In genomic region chr5:110639307-110639902, GRCh38 we compare ENCODE assay signal across 18 cellular contexts.
DNase-seq lines count a peak whose midpoint lies in the region; ATAC-seq and TF ChIP-seq lines count a peak whose summit lies in the region.
"Had no signal": no experiment of that assay in that cellular context is flagged by ENCODE, and none has a peak within 500 bp of the region (broad histone marks: within the 10 kb centered on the region; RNA-seq: fewer than 3 reads in every experiment).

No MANE protein-coding gene starts in this region.

- no peaks in the 10 kb centered on the region; the same call in 2 of the 3 replicates for H3K4me1 Mint-ChIP-seq in GM23338
- H3K4me1 Mint-ChIP-seq in neural progenitor cell, result no peaks in the 10 kb centered on the region

- ATAC-seq in DND-41 (ENCODE audit: insufficient read depth, low read depth), result peak; percentile 45
- ATAC-seq in GM23338, result no peak
- ATAC-seq: CD8-positive, alpha-beta T cell; GM12878 had no signal

- H3K9ac ChIP-seq in DND-41 (ENCODE audit: low read depth, low read length) (no peak overlapping the region), adipocyte (ENCODE audit: low read length) (no peak overlapping the region), neural progenitor cell (no peak overlapping the region)

- CTCF ChIA-PET in GM10248 (lab: Yijun Ruan, JAX), result interaction anchor here (0.9 to 1.5 kb wide), 5 partner anchors 9 to 36 kb away, joined by 3 to 4 read pairs (median 3); no protein-coding TSS in a partner anchor

- H4K20me1 ChIP-seq in DND-41 (ENCODE audit: insufficient read depth, low read length), result no peaks in the 10 kb centered on the region
- no peaks in the 10 kb centered on the region for H4K20me1 ChIP-seq in GM23338 (replicated peaks; ENCODE audit: insufficient read depth)
- no peaks in the 10 kb centered on the region for H4K20me1 ChIP-seq in neural progenitor cell (ENCODE audit: low read depth)

- no peaks in the 10 kb centered on the region for H3K36me3 ChIP-seq in DND-41 (ENCODE audit: insufficient read depth, low read length)
- no peaks in the 10 kb centered on the region for H3K36me3 ChIP-seq in GM23338 (ENCODE audit: insufficient read depth)
- H3K36me3 ChIP-seq in adipocyte (ENCODE audit: control insufficient read depth, insufficient read depth, low read length, severe bottlenecking), result no peaks in the 10 kb centered on the region
- no peaks in the 10 kb centered on the region for H3K36me3 ChIP-seq in neural progenitor cell

- H3K9me2 ChIP-seq in GM23338 (ENCODE audit: insufficient read depth), result no peaks in the 10 kb centered on the region

- H3K36me3 Mint-ChIP-seq in GM23338 (ENCODE audit: low read depth), result no peaks in the 10 kb centered on the region
- H3K36me3 Mint-ChIP-seq in neural progenitor cell, result no peaks in the 10 kb centered on the region
- H3K36me3 Mint-ChIP-seq: CD8-positive, alpha-beta T cell had no signal

- no peaks in the 10 kb centered on the region for H3K9me3 Mint-ChIP-seq in GM23338
- no peaks in the 10 kb centered on the region for H3K9me3 Mint-ChIP-seq in neural progenitor cell
- H3K9me3 Mint-ChIP-seq: CD8-positive, alpha-beta T cell; HFFc6 had no signal

- H3K27me3 ChIP-seq in DND-41 (ENCODE audit: insufficient read depth, low read length, poor library complexity) (no peaks in the 10 kb centered on the region), GM23338 (ENCODE audit: insufficient read depth) (no peaks in the 10 kb centered on the region), adipocyte (replicated peaks; ENCODE audit: control insufficient read depth, insufficient read depth, low read length) (no peaks in the 10 kb centered on the region), neural progenitor cell (no peaks in the 10 kb centered on the region)

- TF ChIP-seq CTCF in DND-41 (IDR thresholded peaks at IDR 0.05; ENCODE audit: borderline replicate concordance, extremely low read depth, low read length, poor library complexity, severe bottlenecking) (no peak), GM23338 (conservative IDR thresholded peaks at IDR 0.05; ENCODE audit: low read depth in 2 of 2) (no peak), neural progenitor cell (IDR thresholded peaks at IDR 0.05) (no peak), GM10248 (IDR thresholded peaks at IDR 0.05; ENCODE audit: control extremely low read depth, extremely low read depth, low read depth, missing control alignments) (no peak)

- no peak overlapping the region for H3K4me3 Mint-ChIP-seq in GM23338
- H3K4me3 Mint-ChIP-seq in neural progenitor cell, result no peak overlapping the region
- H3K4me3 Mint-ChIP-seq: CD8-positive, alpha-beta T cell; HFFc6 had no signal

- H3K27ac ChIP-seq in DND-41 (ENCODE audit: low read length) (no peak overlapping the region), GM23338 (ENCODE audit: low read depth) (no peak overlapping the region), neural progenitor cell (no peak overlapping the region)

- H3K27ac Mint-ChIP-seq in GM23338 (no peak overlapping the region), neural progenitor cell (no peak overlapping the region)
- H3K27ac Mint-ChIP-seq: CD8-positive, alpha-beta T cell; HFFc6 had no signal

- POLR2A ChIA-PET in GM10248 (lab: Yijun Ruan, JAX), result no interaction called here

- H2AFZ ChIP-seq in DND-41 (ENCODE audit: low read depth, low read length) (peak overlapping the region; percentile 52; the same call in 1 of the 2 replicates), GM23338 (peak overlapping the region; percentile 89), neural progenitor cell (replicated peaks) (peak overlapping the region; percentile 31)

- H3K4me1 ChIP-seq in DND-41 (ENCODE audit: insufficient read depth, low read length) (no peaks in the 10 kb centered on the region), GM23338 (ENCODE audit: insufficient read depth) (no peaks in the 10 kb centered on the region), adipocyte (ENCODE audit: control insufficient read depth, insufficient read depth, low read length) (no peaks in the 10 kb centered on the region), neural progenitor cell (no peaks in the 10 kb centered on the region)

- H3K4me2 ChIP-seq in DND-41 (ENCODE audit: insufficient read depth, low read length), result no peak overlapping the region
- H3K4me2 ChIP-seq in GM23338, result no peak overlapping the region
- no peak overlapping the region for H3K4me2 ChIP-seq in neural progenitor cell

- H3K4me3 ChIP-seq in DND-41 (ENCODE audit: low read depth in 1 of 2, low read length in 2 of 2) (no peak overlapping the region), GM23338 (no peak overlapping the region), adipocyte (ENCODE audit: low read length) (no peak overlapping the region), neural progenitor cell (no peak overlapping the region)
- H3K4me3 ChIP-seq: GM12878 had no signal

- H3F3A ChIP-seq in GM23338 (replicated peaks; ENCODE audit: low read depth), result no peaks in the 10 kb centered on the region
- no peaks in the 10 kb centered on the region for H3F3A ChIP-seq in neural progenitor cell (ENCODE audit: low read depth)

- H3K9me3 ChIP-seq in DND-41 (ENCODE audit: insufficient read depth, low read length, severe bottlenecking) (no peaks in the 10 kb centered on the region), adipocyte (ENCODE audit: control insufficient read depth, low read length) (no peaks in the 10 kb centered on the region), neural progenitor cell (ENCODE audit: low read depth) (no peaks in the 10 kb centered on the region)

- H3K27me3 Mint-ChIP-seq in GM23338 (ENCODE audit: insufficient read depth, low read depth, poor library complexity) (no peaks in the 10 kb centered on the region), neural progenitor cell (ENCODE audit: insufficient read depth, low read depth) (no peaks in the 10 kb centered on the region)

- no peak for DNase-seq in DND-41
- DNase-seq in GM23338 (ENCODE audit: low spot score), result no peak
- peak; percentile 41 for DNase-seq in adipocyte (ENCODE audit: low read depth)
- DNase-seq in neural progenitor cell (ENCODE audit: low spot score), result no peak
- DNase-seq in HK-2 (ENCODE audit: unreplicated experiment), result no peak
- DNase-seq in GM10248 (ENCODE audit: extremely low spot score), result no peak
- no peak for DNase-seq in NCI-H2171 treated with DMSO at 0.1 percent for 48 hours (lab: John Stamatoyannopoulos, UW)
- DNase-seq: HFFc6, KG1, NCI-H1048, NCI-H146, NCI-H2081 treated with DMSO at 0.1 percent for 48 hours, NCI-H345, NCI-H526, OCI-M1, SIG-M5 had no signal

- H3K79me2 ChIP-seq in DND-41 (ENCODE audit: insufficient read depth, low read length), result no peaks in the 10 kb centered on the region
- no peaks in the 10 kb centered on the region for H3K79me2 ChIP-seq in GM23338 (replicated peaks; ENCODE audit: insufficient read depth)
- H3K79me2 ChIP-seq in neural progenitor cell (ENCODE audit: low read depth), result no peaks in the 10 kb centered on the region

TF ChIP-seq in GM23338, 12 proteins besides CTCF, POLR2A, EP300 and RAD21 (continues in another document):
- TF ChIP-seq REST (IDR thresholded peaks at IDR 0.05; ENCODE audit: unreplicated experiment) (no peak), ZNF331 (CRISPR knock-in tag; IDR thresholded peaks at IDR 0.05; ENCODE audit: low read depth) (no peak), ZNF114 (CRISPR knock-in tag; IDR thresholded peaks at IDR 0.05) (no peak), EZH2 (IDR thresholded peaks at IDR 0.05; ENCODE audit: low read depth, unreplicated experiment) (no peak)

Comparison
In these comparisons a context has a peak if more than half of its experiments do, and no peak if none do; other contexts are left out.
1. H2AFZ ChIP-seq: peak in every context shown above with its lines; median percentile 89 in GM23338; 52 in DND-41; 31 in neural progenitor cell.